25 cellular contexts compared by ENCODE assay signal in the genomic region with DNA sequence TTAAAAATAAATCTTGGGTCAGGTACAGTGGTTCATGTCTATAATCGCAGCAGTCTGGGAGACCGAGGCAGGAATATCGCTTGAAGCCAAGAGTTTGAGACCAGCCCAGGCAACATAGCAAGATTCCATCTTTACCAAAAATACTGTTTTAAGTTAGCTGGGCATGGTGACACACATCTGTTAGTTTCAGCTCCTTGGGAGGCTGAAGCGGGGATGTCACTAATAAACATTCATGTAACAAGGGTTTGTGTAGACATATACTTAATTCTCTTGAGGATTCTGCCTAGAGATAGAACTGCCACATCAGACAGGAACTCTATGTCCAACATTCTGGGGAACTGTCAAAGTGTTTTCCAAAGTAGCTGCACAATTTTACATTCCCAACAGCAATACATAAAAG.
"Had no signal": no experiment of that assay in that cellular context is flagged by ENCODE, and none has a peak within 500 bp of the region (broad histone marks: within the 10 kb centered on the region; RNA-seq: fewer than 3 reads in every experiment).

No MANE protein-coding gene starts in this region.

- H3K4me3 Mint-ChIP-seq: activated CD4-positive, alpha-beta memory T cell treated with anti-CD3 and anti-CD28 coated beads for 36 hours; activated CD4-positive, alpha-beta T cell treated with anti-CD3 and anti-CD28 coated beads, Interleukin-2, amount 10 ng/mL, durations not matched to agents 7 days and 5 days; activated T-cell treated with anti-CD3 and anti-CD28 coated beads, Interleukin-2, amount 50 U/mL, for 4 hours; brain; central memory CD8-positive, alpha-beta T cell had no signal

- H3K9me3 Mint-ChIP-seq: activated CD4-positive, alpha-beta memory T cell treated with anti-CD3 and anti-CD28 coated beads for 36 hours; activated T-cell treated with anti-CD3 and anti-CD28 coated beads, Interleukin-2, amount 50 U/mL, for 4 hours; central memory CD8-positive, alpha-beta T cell had no signal

- H2AFZ ChIP-seq: PC-9 had no signal

- FAIRE-seq: astrocyte, TTC549 had no signal

- DNase-seq: activated CD4-positive, alpha-beta memory T cell treated with anti-CD3 and anti-CD28 coated beads for 36 hours; activated CD4-positive, alpha-beta T cell treated with anti-CD3 and anti-CD28 coated beads, Interleukin-2, amount 10 ng/mL, durations not matched to agents 7 days and 5 days; activated CD4-positive, CD25-positive, alpha-beta regulatory T cell; activated CD8-positive, alpha-beta memory T cell treated with anti-CD3 and anti-CD28 coated beads for 24 hours; activated effector memory CD4-positive, alpha-beta T cell treated with anti-CD3 and anti-CD28 coated beads, Interleukin-2, amount 50 U/mL, for 16 hours; activated naive CD4-positive, alpha-beta T cell treated with Interleukin-2 at 50 U/mL for 16 hours; activated T-cell treated with anti-CD3 and anti-CD28 coated beads, Interleukin-2, amount 50 U/mL, for 4 hours; amygdala; Karpas-422; NCI-H1105 treated with DMSO at 0.1 percent for 48 hours; NCI-H1436 treated with DMSO at 0.1 percent for 48 hours; NCI-H187; NCI-H2081; NCI-H446; NCI-H524; PC-9; SHP77 treated with DMSO at 0.1 percent for 48 hours; T-helper 2 cell; T1000 had no signal

- H3K4me3 ChIP-seq: PC-9 had no signal

- H3K27ac ChIP-seq: PC-9, VCaP had no signal

- H3K4me2 ChIP-seq: PC-9 had no signal

- H3K27ac Mint-ChIP-seq: activated CD4-positive, alpha-beta memory T cell treated with anti-CD3 and anti-CD28 coated beads for 36 hours; activated CD4-positive, alpha-beta T cell treated with anti-CD3 and anti-CD28 coated beads, Interleukin-2, amount 10 ng/mL, durations not matched to agents 7 days and 5 days; activated naive CD8-positive, alpha-beta T cell had no signal

- H3K27me3 Mint-ChIP-seq: activated CD4-positive, alpha-beta memory T cell treated with anti-CD3 and anti-CD28 coated beads for 36 hours; activated CD4-positive, alpha-beta T cell treated with anti-CD3 and anti-CD28 coated beads, Interleukin-2, amount 10 ng/mL, durations not matched to agents 7 days and 5 days; activated naive CD8-positive, alpha-beta T cell; brain; central memory CD8-positive, alpha-beta T cell had no signal

- ATAC-seq: activated T-cell treated with anti-CD3 and anti-CD28 coated beads, Interleukin-2, amount 50 U/mL, for 4 hours had no signal
